ENCODE assay signal across 24 cellular contexts in genomic region chr7:114919587-114919986, GRCh38. TPM values are rescaled to one million over a fixed set of nuclear protein-coding genes. Genes with fewer than 3 reads are reported as not detected.
DNase-seq lines count a peak whose midpoint lies in the region; ATAC-seq and TF ChIP-seq lines count a peak whose summit lies in the region.
"Had no signal": no experiment of that assay in that cellular context is flagged by ENCODE, and none has a peak within 500 bp of the region (broad histone marks: within the 10 kb centered on the region; RNA-seq: fewer than 3 reads in every experiment).

No MANE protein-coding gene starts in this region.

- peaks cover 10% of the 10 kb centered on the region for H3K36me3 Mint-ChIP-seq in activated CD4-positive, alpha-beta memory T cell treated with anti-CD3 and anti-CD28 coated beads for 36 hours
- peaks cover 17% of the 10 kb centered on the region for H3K36me3 Mint-ChIP-seq in activated CD4-positive, alpha-beta memory T cell treated with anti-CD3 and anti-CD28 coated beads, Interleukin-2, amount 10 ng/mL, durations not matched to agents 7 days and 5 days (ENCODE audit: low read depth)
- H3K36me3 Mint-ChIP-seq in CD8-positive, alpha-beta memory T cell = peaks cover 0 to 11% (median 1%) of the 10 kb centered on the region in 3 donors
- H3K36me3 Mint-ChIP-seq in naive B cell (peaks cover 0 to 7% of the 10 kb centered on the region in 2 donors), Caco-2 (ENCODE audit: insufficient read depth, unreplicated experiment) (peaks cover 5% of the 10 kb centered on the region)

- POLR2A ChIA-PET in activated CD4-positive, alpha-beta memory T cell treated with anti-CD3 and anti-CD28 coated beads for 36 hours (lab: Charles Lee) = interaction anchor here (1.2 to 5.1 kb wide), 2 partner anchors 13 to 30 kb away, joined by 4 to 26 read pairs; no protein-coding TSS in a partner anchor
- POLR2A ChIA-PET in activated CD4-positive, alpha-beta memory T cell treated with anti-CD3 and anti-CD28 coated beads, Interleukin-2, amount 10 ng/mL, durations not matched to agents 7 days and 5 days (lab: Charles Lee) = no interaction called here
- POLR2A ChIA-PET in CD8-positive, alpha-beta memory T cell (lab: Charles Lee) = no interaction called here
- POLR2A ChIA-PET in Caco-2 (lab: Charles Lee) = no interaction called here

- H3K27ac Mint-ChIP-seq in activated CD4-positive, alpha-beta memory T cell treated with anti-CD3 and anti-CD28 coated beads for 36 hours = peak overlapping the region; percentile 66
- H3K27ac Mint-ChIP-seq in activated CD4-positive, alpha-beta memory T cell treated with anti-CD3 and anti-CD28 coated beads, Interleukin-2, amount 10 ng/mL, durations not matched to agents 7 days and 5 days = no peak overlapping the region
- H3K27ac Mint-ChIP-seq in CD8-positive, alpha-beta memory T cell = peak overlapping the region in 7 of 8 donors; percentile 52 to 91 (median 62)
- H3K27ac Mint-ChIP-seq in naive B cell = peak overlapping the region in 4 of 6 donors; percentile 9 to 71 (median 37)
- no peak overlapping the region for H3K27ac Mint-ChIP-seq in Caco-2 (ENCODE audit: unreplicated experiment)
- H3K27ac Mint-ChIP-seq: GM23338 had no signal

- no peak for TF ChIP-seq CTCF in Caco-2 (IDR thresholded peaks at IDR 0.05; ENCODE audit: insufficient read depth in 1 of 2, low read depth in 1 of 2, low read length in 1 of 2, severe bottlenecking in 1 of 2, unreplicated experiment in 1 of 2)

- H3K9me3 ChIP-seq in CD8-positive, alpha-beta memory T cell (ENCODE audit: low read length) = no peaks in the 10 kb centered on the region
- no peaks in the 10 kb centered on the region for H3K9me3 ChIP-seq in Caco-2
- H3K9me3 ChIP-seq: esophagus muscularis mucosa, gastroesophageal sphincter, prostate gland, uterus had no signal

- H3K27me3 Mint-ChIP-seq in activated CD4-positive, alpha-beta memory T cell treated with anti-CD3 and anti-CD28 coated beads for 36 hours = no peaks in the 10 kb centered on the region
- no peaks in the 10 kb centered on the region for H3K27me3 Mint-ChIP-seq in activated CD4-positive, alpha-beta memory T cell treated with anti-CD3 and anti-CD28 coated beads, Interleukin-2, amount 10 ng/mL, durations not matched to agents 7 days and 5 days
- no peaks in the 10 kb centered on the region for H3K27me3 Mint-ChIP-seq in CD8-positive, alpha-beta memory T cell
- H3K27me3 Mint-ChIP-seq in naive B cell (no peaks in the 10 kb centered on the region), Caco-2 (ENCODE audit: insufficient read depth, unreplicated experiment) (no peaks in the 10 kb centered on the region)

- no peak overlapping the region for H3K4me3 Mint-ChIP-seq in activated CD4-positive, alpha-beta memory T cell treated with anti-CD3 and anti-CD28 coated beads for 36 hours
- no peak overlapping the region for H3K4me3 Mint-ChIP-seq in activated CD4-positive, alpha-beta memory T cell treated with anti-CD3 and anti-CD28 coated beads, Interleukin-2, amount 10 ng/mL, durations not matched to agents 7 days and 5 days
- peak overlapping the region in 3 of 7 donors; percentile 46 to 57 (median 54) for H3K4me3 Mint-ChIP-seq in CD8-positive, alpha-beta memory T cell
- peak overlapping the region in 2 of 8 donors; percentile 68 to 95 for H3K4me3 Mint-ChIP-seq in naive B cell
- H3K4me3 Mint-ChIP-seq in Caco-2 (ENCODE audit: unreplicated experiment) = no peak overlapping the region
- H3K4me3 Mint-ChIP-seq: GM23338 had no signal

- ATAC-seq in HG02884 (IDR thresholded peaks at IDR 0.05; ENCODE audit: unreplicated experiment) (peak; percentile 10), naive B cell (ENCODE audit: low read depth in 2 of 2) (no peak), GM21390 (IDR thresholded peaks at IDR 0.05; ENCODE audit: unreplicated experiment) (no peak), HG03097 (IDR thresholded peaks at IDR 0.05; ENCODE audit: low FRiP score, unreplicated experiment) (no peak)
- ATAC-seq: gastroesophageal sphincter, GM23338 had no signal

- H3K4me1 ChIP-seq in CD8-positive, alpha-beta memory T cell (ENCODE audit: insufficient read depth, low read length) = peaks cover 22% of the 10 kb centered on the region
- no peaks in the 10 kb centered on the region for H3K4me1 ChIP-seq in Caco-2
- H3K4me1 ChIP-seq: prostate gland, uterus had no signal

- peaks cover 64% of the 10 kb centered on the region for H3K4me1 Mint-ChIP-seq in activated CD4-positive, alpha-beta memory T cell treated with anti-CD3 and anti-CD28 coated beads for 36 hours (ENCODE audit: low read depth)
- peaks cover 47% of the 10 kb centered on the region for H3K4me1 Mint-ChIP-seq in activated CD4-positive, alpha-beta memory T cell treated with anti-CD3 and anti-CD28 coated beads, Interleukin-2, amount 10 ng/mL, durations not matched to agents 7 days and 5 days
- H3K4me1 Mint-ChIP-seq in CD8-positive, alpha-beta memory T cell = peaks cover 46 to 68% (median 63%) of the 10 kb centered on the region in 3 donors
- peaks cover 28 to 56% (median 36%) of the 10 kb centered on the region in 3 donors for H3K4me1 Mint-ChIP-seq in naive B cell
- H3K4me1 Mint-ChIP-seq in Caco-2 (ENCODE audit: low read depth, unreplicated experiment) = peaks cover 12% of the 10 kb centered on the region

- H3K36me3 ChIP-seq in CD8-positive, alpha-beta memory T cell (ENCODE audit: insufficient read depth, low read length) = no peaks in the 10 kb centered on the region
- H3K36me3 ChIP-seq in Caco-2 (ENCODE audit: control insufficient read depth, insufficient read depth, low read length) = no peaks in the 10 kb centered on the region
- H3K36me3 ChIP-seq: esophagus muscularis mucosa, gastroesophageal sphincter, prostate gland, uterus had no signal

- no peak overlapping the region for H3K27ac ChIP-seq in CD8-positive, alpha-beta memory T cell (ENCODE audit: low read depth, low read length)
- H3K27ac ChIP-seq: esophagus muscularis mucosa, gastroesophageal sphincter, prostate gland, uterus had no signal

- no peak overlapping the region for H3K4me3 ChIP-seq in CD8-positive, alpha-beta memory T cell (ENCODE audit: low read length)
- no peak overlapping the region for H3K4me3 ChIP-seq in Caco-2 (ENCODE audit: low read depth, low read length)
- H3K4me3 ChIP-seq: esophagus muscularis mucosa, gastroesophageal sphincter, GM23338, prostate gland, uterus had no signal

- intact Hi-C loops in activated CD4-positive, alpha-beta memory T cell treated with anti-CD3 and anti-CD28 coated beads for 36 hours (cut with micrococcal nuclease) = loop anchor here (5.0 kb wide), 1 partner anchor 202 kb away; no protein-coding TSS in a partner anchor
- intact Hi-C loops in Caco-2 (cut with micrococcal nuclease; ENCODE audit: unreplicated experiment) = no loop called here

- BruUV-seq in Caco-2 (replicated peaks; lab: Mats Ljungman, UMichigan) = no TSS peak

- H3K9me3 Mint-ChIP-seq in activated CD4-positive, alpha-beta memory T cell treated with anti-CD3 and anti-CD28 coated beads for 36 hours = no peaks in the 10 kb centered on the region
- H3K9me3 Mint-ChIP-seq in activated CD4-positive, alpha-beta memory T cell treated with anti-CD3 and anti-CD28 coated beads, Interleukin-2, amount 10 ng/mL, durations not matched to agents 7 days and 5 days = no peaks in the 10 kb centered on the region
- H3K9me3 Mint-ChIP-seq in CD8-positive, alpha-beta memory T cell = no peaks in the 10 kb centered on the region
- H3K9me3 Mint-ChIP-seq in naive B cell (peaks cover 0 to 1% (median 0%) of the 10 kb centered on the region in 7 donors), Caco-2 (ENCODE audit: unreplicated experiment) (no peaks in the 10 kb centered on the region)
- H3K9me3 Mint-ChIP-seq: GM23338 had no signal

- CTCF ChIA-PET in activated CD4-positive, alpha-beta memory T cell treated with anti-CD3 and anti-CD28 coated beads for 36 hours (lab: Charles Lee) = no interaction called here
- CTCF ChIA-PET in activated CD4-positive, alpha-beta memory T cell treated with anti-CD3 and anti-CD28 coated beads, Interleukin-2, amount 10 ng/mL, durations not matched to agents 7 days and 5 days (lab: Charles Lee) = no interaction called here
- CTCF ChIA-PET in CD8-positive, alpha-beta memory T cell (lab: Charles Lee) = no interaction called here
- CTCF ChIA-PET in Caco-2 (lab: Charles Lee) = no interaction called here

- no peaks in the 10 kb centered on the region for H3K27me3 ChIP-seq in CD8-positive, alpha-beta memory T cell (ENCODE audit: insufficient read depth, low read length, poor library complexity, severe bottlenecking)
- no peaks in the 10 kb centered on the region for H3K27me3 ChIP-seq in Caco-2 (replicated peaks; ENCODE audit: control insufficient read depth, insufficient read depth, low read length)
- H3K27me3 ChIP-seq: esophagus muscularis mucosa, gastroesophageal sphincter, uterus had no signal

- DNase-seq in activated CD4-positive, alpha-beta memory T cell treated with anti-CD3 and anti-CD28 coated beads for 36 hours = peak; percentile 34
- DNase-seq in activated CD4-positive, alpha-beta memory T cell treated with anti-CD3 and anti-CD28 coated beads, Interleukin-2, amount 10 ng/mL, durations not matched to agents 7 days and 5 days = no peak
- no peak for DNase-seq in CD8-positive, alpha-beta memory T cell
- no peak for DNase-seq in naive B cell
- no peak for DNase-seq in Caco-2
- DNase-seq: activated gamma-delta T cell treated with Interleukin-2 at 50 U/mL for 16 hours; C1 segment of cervical spinal cord; effector CD8-positive, alpha-beta T cell; GF-D8; kidney glomerular epithelial cell; NCI-H1092 treated with DMSO at 0.1 percent for 48 hours; NCI-H2081; NCI-H446 treated with DMSO at 0.1 percent for 48 hours; NK-92 treated with Interleukin-12 subunit alpha and Interleukin-12 subunit beta, amount 100 ng/mL, for 24 hours; stimulated activated CD4-positive, alpha-beta T cell treated with anti-CD3 and anti-CD28 coated beads, Interleukin-4, amount 100 ng/mL, for 1 hour; substantia nigra; uterus had no signal

RNA-seq across cellular contexts. Expression of gene MDFIC, which starts 2.3 kb away (rescaled TPM):
- 10 to 100 TPM; 78.0 to 82.3 TPM for total RNA-seq in activated CD4-positive, alpha-beta memory T cell treated with anti-CD3 and anti-CD28 coated beads for 36 hours
- 10 to 100 TPM; 85.8 to 90.7 TPM for total RNA-seq in activated CD4-positive, alpha-beta memory T cell treated with anti-CD3 and anti-CD28 coated beads, Interleukin-2, amount 10 ng/mL, durations not matched to agents 7 days and 5 days
- 100 to 1,000 TPM; 131 to 135 TPM for total RNA-seq in CD8-positive, alpha-beta memory T cell
- polyA plus RNA-seq in CD8-positive, alpha-beta memory T cell = 125 TPM
- 10 to 100 TPM; 29.0 to 68.6 (median 40.0) TPM for polyA plus RNA-seq in naive B cell (ENCODE audit: low read depth in 6 of 6)
- 2.7 and 4.2 TPM in 2 replicates for total RNA-seq in Caco-2 (2022)

Comparison
In these comparisons a context has a peak if more than half of its experiments do, and no peak if none do; other contexts are left out.
1. H3K27ac Mint-ChIP-seq: peak in activated CD4-positive, alpha-beta memory T cell treated with anti-CD3 and anti-CD28 coated beads for 36 hours (single experiment), CD8-positive, alpha-beta memory T cell (7 of 8) and naive B cell (4 of 6); none in activated CD4-positive, alpha-beta memory T cell treated with anti-CD3 and anti-CD28 coated beads, Interleukin-2, amount 10 ng/mL, durations not matched to agents 7 days and 5 days (single experiment) and Caco-2 (single experiment).
2. RNA of gene MDFIC, which starts 2.3 kb away (total RNA-seq): 131 to 135 TPM in CD8-positive, alpha-beta memory T cell, 85.8 to 90.7 TPM in activated CD4-positive, alpha-beta memory T cell treated with anti-CD3 and anti-CD28 coated beads, Interleukin-2, amount 10 ng/mL, durations not matched to agents 7 days and 5 days and 78.0 to 82.3 TPM in activated CD4-positive, alpha-beta memory T cell treated with anti-CD3 and anti-CD28 coated beads for 36 hours; 2.7 to 4.2 TPM in Caco-2; every median in the first group is over 10 times any median in the second.